13 cellular contexts compared by ENCODE assay signal in genomic region chr2:216970369-216970915, GRCh38.
A peak's percentile ranks its signal among the peaks of the same experiment; 100 is the strongest.
DNase-seq lines count a peak whose midpoint lies in the region; ATAC-seq and TF ChIP-seq lines count a peak whose summit lies in the region.
"Had no signal": no experiment of that assay in that cellular context is flagged by ENCODE, and none has a peak within 500 bp of the region (broad histone marks: within the 10 kb centered on the region; RNA-seq: fewer than 3 reads in every experiment).

No MANE protein-coding gene starts in this region.

- no peaks in the 10 kb centered on the region for H3K36me3 ChIP-seq in tibial artery

- no peak overlapping the region for H3K27ac Mint-ChIP-seq in endothelial cell (ENCODE audit: unreplicated experiment)
- H3K27ac Mint-ChIP-seq in activated naive CD8-positive, alpha-beta T cell treated with anti-CD3 and anti-CD28 coated beads for 36 hours, result no peak overlapping the region
- H3K27ac Mint-ChIP-seq: CD8-positive, alpha-beta memory T cell; HFFc6 had no signal

- H3K9me3 Mint-ChIP-seq in endothelial cell (ENCODE audit: unreplicated experiment), result no peaks in the 10 kb centered on the region
- H3K9me3 Mint-ChIP-seq in activated naive CD8-positive, alpha-beta T cell treated with anti-CD3 and anti-CD28 coated beads for 36 hours, result no peaks in the 10 kb centered on the region
- H3K9me3 Mint-ChIP-seq: HFFc6 had no signal

- intact Hi-C loops in left cardiac atrium (cut with DNase I), result no loop called here
- intact Hi-C loops in left ventricle myocardium superior (cut with micrococcal nuclease), result no loop called here
- intact Hi-C loops in tibial artery (cut with DNase I; ENCODE audit: low total_unique reads), result no loop called here

- ATAC-seq in left cardiac atrium (peak; percentile 9 to 32), left ventricle myocardium superior (no peak)

- peak overlapping the region; percentile 27 to 56 for H3K27ac ChIP-seq in tibial artery
- H3K27ac ChIP-seq: 22Rv1 had no signal

- H3K9me3 ChIP-seq in tibial artery, result no peaks in the 10 kb centered on the region
- H3K9me3 ChIP-seq: Caco-2 had no signal

- H3K27me3 ChIP-seq in tibial artery, result no peaks in the 10 kb centered on the region

- no peaks in the 10 kb centered on the region for H3K36me3 Mint-ChIP-seq in endothelial cell (ENCODE audit: low read depth, unreplicated experiment)
- no peaks in the 10 kb centered on the region for H3K36me3 Mint-ChIP-seq in activated naive CD8-positive, alpha-beta T cell treated with anti-CD3 and anti-CD28 coated beads for 36 hours
- H3K36me3 Mint-ChIP-seq: CD8-positive, alpha-beta memory T cell had no signal

- no peak overlapping the region for H3K4me3 ChIP-seq in tibial artery

- H3K4me3 Mint-ChIP-seq in endothelial cell (ENCODE audit: unreplicated experiment), result no peak overlapping the region
- no peak overlapping the region for H3K4me3 Mint-ChIP-seq in activated naive CD8-positive, alpha-beta T cell treated with anti-CD3 and anti-CD28 coated beads for 36 hours
- H3K4me3 Mint-ChIP-seq: CD8-positive, alpha-beta memory T cell; HFFc6 had no signal

- H3K4me1 ChIP-seq in tibial artery, result peaks cover 0 to 72% (median 52%) of the 10 kb centered on the region in 4 donors
- H3K4me1 ChIP-seq: Caco-2 had no signal

- peaks cover 4% of the 10 kb centered on the region for H3K27me3 Mint-ChIP-seq in endothelial cell (ENCODE audit: unreplicated experiment)
- H3K27me3 Mint-ChIP-seq in activated naive CD8-positive, alpha-beta T cell treated with anti-CD3 and anti-CD28 coated beads for 36 hours, result peaks cover 5% of the 10 kb centered on the region

- no peaks in the 10 kb centered on the region for H3K4me1 Mint-ChIP-seq in endothelial cell (ENCODE audit: unreplicated experiment)
- H3K4me1 Mint-ChIP-seq in activated naive CD8-positive, alpha-beta T cell treated with anti-CD3 and anti-CD28 coated beads for 36 hours, result no peaks in the 10 kb centered on the region
- H3K4me1 Mint-ChIP-seq: CD8-positive, alpha-beta memory T cell had no signal

- TF ChIP-seq CTCF in tibial artery (IDR thresholded peaks at IDR 0.05), result no peak
- TF ChIP-seq CTCF in endothelial cell (IDR thresholded peaks at IDR 0.05; ENCODE audit: unreplicated experiment), result no peak

- DNase-seq in left cardiac atrium (no peak), left ventricle myocardium superior (no peak), NCI-H446 treated with DMSO at 0.1 percent for 48 hours (lab: John Stamatoyannopoulos, UW) (peak; percentile 24), cerebellum (ENCODE audit: low spot score) (peak; percentile 47), tibial artery (peak in 1 of 2 donors; percentile 29), endothelial cell (ENCODE audit: low spot score) (no peak), DMS 273 treated with DMSO at 0.1 percent for 48 hours (lab: John Stamatoyannopoulos, UW) (no peak)
- no peak for DNase-seq in activated naive CD8-positive, alpha-beta T cell treated with anti-CD3 and anti-CD28 coated beads for 36 hours
- DNase-seq: Caco-2; CD8-positive, alpha-beta memory T cell; HCEC 1CT; HFFc6 had no signal

Comparison
In these comparisons a context has a peak if more than half of its experiments do, and no peak if none do; other contexts are left out.
1. DNase-seq: peak in NCI-H446 treated with DMSO at 0.1 percent for 48 hours (single experiment) and cerebellum (single experiment); none in left cardiac atrium (single experiment), left ventricle myocardium superior (single experiment), endothelial cell (single experiment), activated naive CD8-positive, alpha-beta T cell treated with anti-CD3 and anti-CD28 coated beads for 36 hours (single experiment) and DMS 273 treated with DMSO at 0.1 percent for 48 hours (single experiment).